In genomic region chr2:216078776-216079175, GRCh38 we compare ENCODE assay signal across 1 cellular context.
TF ChIP-seq lines count a peak whose summit lies in the region.

No MANE protein-coding gene starts in this region.

TF ChIP-seq in HepG2, 621 proteins besides CTCF, POLR2A, EP300 and RAD21 (continued from another document and continues in another):
- TF ChIP-seq, protein P1, sequence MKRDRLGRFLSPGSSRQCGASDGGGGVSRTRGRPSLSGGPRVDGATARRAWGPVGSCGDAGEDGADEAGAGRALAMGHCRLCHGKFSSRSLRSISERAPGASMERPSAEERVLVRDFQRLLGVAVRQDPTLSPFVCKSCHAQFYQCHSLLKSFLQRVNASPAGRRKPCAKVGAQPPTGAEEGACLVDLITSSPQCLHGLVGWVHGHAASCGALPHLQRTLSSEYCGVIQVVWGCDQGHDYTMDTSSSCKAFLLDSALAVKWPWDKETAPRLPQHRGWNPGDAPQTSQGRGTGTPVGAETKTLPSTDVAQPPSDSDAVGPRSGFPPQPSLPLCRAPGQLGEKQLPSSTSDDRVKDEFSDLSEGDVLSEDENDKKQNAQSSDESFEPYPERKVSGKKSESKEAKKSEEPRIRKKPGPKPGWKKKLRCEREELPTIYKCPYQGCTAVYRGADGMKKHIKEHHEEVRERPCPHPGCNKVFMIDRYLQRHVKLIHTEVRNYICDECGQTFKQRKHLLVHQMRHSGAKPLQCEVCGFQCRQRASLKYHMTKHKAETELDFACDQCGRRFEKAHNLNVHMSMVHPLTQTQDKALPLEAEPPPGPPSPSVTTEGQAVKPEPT (CRISPR knock-in tag; IDR thresholded peaks at IDR 0.05; ENCODE audit: low read depth) = no peak
- TF ChIP-seq ZSCAN9 (CRISPR knock-in tag; IDR thresholded peaks at IDR 0.05; ENCODE audit: borderline replicate concordance) (peak; percentile 96), ETV6 (CRISPR knock-in tag; conservative IDR thresholded peaks at IDR 0.05) (peak; percentile 64; the same call in 1 of the 2 replicates), ZC3H4 (CRISPR knock-in tag; IDR thresholded peaks at IDR 0.05; ENCODE audit: borderline replicate concordance) (no peak), HNF4G (IDR thresholded peaks at IDR 0.05; ENCODE audit: borderline replicate concordance, low read depth, low read length) (peak; percentile 100), HNF4G (CRISPR knock-in tag; IDR thresholded peaks at IDR 0.05; ENCODE audit: borderline replicate concordance, low read depth) (peak; percentile 100), GATAD2A (CRISPR knock-in tag; IDR thresholded peaks at IDR 0.05) (peak; percentile 100), ISL2 (CRISPR knock-in tag; IDR thresholded peaks at IDR 0.05) (peak; percentile 89), DBP (CRISPR knock-in tag; IDR thresholded peaks at IDR 0.05; ENCODE audit: not compliant biosample characterization) (peak; percentile 91), MYPOP (CRISPR knock-in tag; IDR thresholded peaks at IDR 0.05) (peak; percentile 62; the same call in 1 of the 2 replicates), KLF13 (CRISPR knock-in tag; IDR thresholded peaks at IDR 0.05) (no peak), PPARG (CRISPR knock-in tag; conservative IDR thresholded peaks at IDR 0.05) (peak; percentile 98), HIC2 (CRISPR knock-in tag; IDR thresholded peaks at IDR 0.05; ENCODE audit: low read depth) (no peak), ZEB1 (IDR thresholded peaks at IDR 0.05; ENCODE audit: insufficient replicate concordance, low read depth) (peak; percentile 87), TFE3 (CRISPR knock-in tag; IDR thresholded peaks at IDR 0.05) (peak; percentile 83), HNRNPLL (IDR thresholded peaks at IDR 0.05; ENCODE audit: low read depth, low read length, poor library complexity, severe bottlenecking) (no peak), GATA4 (IDR thresholded peaks at IDR 0.05; ENCODE audit: borderline replicate concordance, low read depth) (no peak), ZBTB7A (CRISPR knock-in tag; IDR thresholded peaks at IDR 0.05) (no peak), ARNTL (CRISPR knock-in tag; IDR thresholded peaks at IDR 0.05) (peak; percentile 87), RXRA (CRISPR knock-in tag; IDR thresholded peaks at IDR 0.05) (no peak), ZBTB20 (CRISPR knock-in tag; IDR thresholded peaks at IDR 0.05; ENCODE audit: borderline replicate concordance, low read depth) (peak; percentile 82), ZFAT (CRISPR knock-in tag; conservative IDR thresholded peaks at IDR 0.05) (peak; percentile 98), AHR (CRISPR knock-in tag; IDR thresholded peaks at IDR 0.05) (no peak; the same call in 1 of the 2 replicates), CBX1 (IDR thresholded peaks at IDR 0.05; ENCODE audit: low read depth) (no peak), ZSCAN5A (CRISPR knock-in tag; IDR thresholded peaks at IDR 0.05; ENCODE audit: borderline replicate concordance) (peak; percentile 92; the same call in 1 of the 2 replicates), MIER3 (CRISPR knock-in tag; IDR thresholded peaks at IDR 0.05; ENCODE audit: borderline replicate concordance) (peak; percentile 100), ZNF264 (CRISPR knock-in tag; IDR thresholded peaks at IDR 0.05) (peak; percentile 85)
- TF ChIP-seq, protein P2, sequence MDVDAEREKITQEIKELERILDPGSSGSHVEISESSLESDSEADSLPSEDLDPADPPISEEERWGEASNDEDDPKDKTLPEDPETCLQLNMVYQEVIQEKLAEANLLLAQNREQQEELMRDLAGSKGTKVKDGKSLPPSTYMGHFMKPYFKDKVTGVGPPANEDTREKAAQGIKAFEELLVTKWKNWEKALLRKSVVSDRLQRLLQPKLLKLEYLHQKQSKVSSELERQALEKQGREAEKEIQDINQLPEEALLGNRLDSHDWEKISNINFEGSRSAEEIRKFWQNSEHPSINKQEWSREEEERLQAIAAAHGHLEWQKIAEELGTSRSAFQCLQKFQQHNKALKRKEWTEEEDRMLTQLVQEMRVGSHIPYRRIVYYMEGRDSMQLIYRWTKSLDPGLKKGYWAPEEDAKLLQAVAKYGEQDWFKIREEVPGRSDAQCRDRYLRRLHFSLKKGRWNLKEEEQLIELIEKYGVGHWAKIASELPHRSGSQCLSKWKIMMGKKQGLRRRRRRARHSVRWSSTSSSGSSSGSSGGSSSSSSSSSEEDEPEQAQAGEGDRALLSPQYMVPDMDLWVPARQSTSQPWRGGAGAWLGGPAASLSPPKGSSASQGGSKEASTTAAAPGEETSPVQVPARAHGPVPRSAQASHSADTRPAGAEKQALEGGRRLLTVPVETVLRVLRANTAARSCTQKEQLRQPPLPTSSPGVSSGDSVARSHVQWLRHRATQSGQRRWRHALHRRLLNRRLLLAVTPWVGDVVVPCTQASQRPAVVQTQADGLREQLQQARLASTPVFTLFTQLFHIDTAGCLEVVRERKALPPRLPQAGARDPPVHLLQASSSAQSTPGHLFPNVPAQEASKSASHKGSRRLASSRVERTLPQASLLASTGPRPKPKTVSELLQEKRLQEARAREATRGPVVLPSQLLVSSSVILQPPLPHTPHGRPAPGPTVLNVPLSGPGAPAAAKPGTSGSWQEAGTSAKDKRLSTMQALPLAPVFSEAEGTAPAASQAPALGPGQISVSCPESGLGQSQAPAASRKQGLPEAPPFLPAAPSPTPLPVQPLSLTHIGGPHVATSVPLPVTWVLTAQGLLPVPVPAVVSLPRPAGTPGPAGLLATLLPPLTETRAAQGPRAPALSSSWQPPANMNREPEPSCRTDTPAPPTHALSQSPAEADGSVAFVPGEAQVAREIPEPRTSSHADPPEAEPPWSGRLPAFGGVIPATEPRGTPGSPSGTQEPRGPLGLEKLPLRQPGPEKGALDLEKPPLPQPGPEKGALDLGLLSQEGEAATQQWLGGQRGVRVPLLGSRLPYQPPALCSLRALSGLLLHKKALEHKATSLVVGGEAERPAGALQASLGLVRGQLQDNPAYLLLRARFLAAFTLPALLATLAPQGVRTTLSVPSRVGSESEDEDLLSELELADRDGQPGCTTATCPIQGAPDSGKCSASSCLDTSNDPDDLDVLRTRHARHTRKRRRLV (CRISPR knock-in tag; IDR thresholded peaks at IDR 0.05) = peak; percentile 84
- TF ChIP-seq, protein P3, sequence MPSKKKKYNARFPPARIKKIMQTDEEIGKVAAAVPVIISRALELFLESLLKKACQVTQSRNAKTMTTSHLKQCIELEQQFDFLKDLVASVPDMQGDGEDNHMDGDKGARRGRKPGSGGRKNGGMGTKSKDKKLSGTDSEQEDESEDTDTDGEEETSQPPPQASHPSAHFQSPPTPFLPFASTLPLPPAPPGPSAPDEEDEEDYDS (CRISPR knock-in tag; IDR thresholded peaks at IDR 0.05) = peak; percentile 78
- TF ChIP-seq, protein P4, sequence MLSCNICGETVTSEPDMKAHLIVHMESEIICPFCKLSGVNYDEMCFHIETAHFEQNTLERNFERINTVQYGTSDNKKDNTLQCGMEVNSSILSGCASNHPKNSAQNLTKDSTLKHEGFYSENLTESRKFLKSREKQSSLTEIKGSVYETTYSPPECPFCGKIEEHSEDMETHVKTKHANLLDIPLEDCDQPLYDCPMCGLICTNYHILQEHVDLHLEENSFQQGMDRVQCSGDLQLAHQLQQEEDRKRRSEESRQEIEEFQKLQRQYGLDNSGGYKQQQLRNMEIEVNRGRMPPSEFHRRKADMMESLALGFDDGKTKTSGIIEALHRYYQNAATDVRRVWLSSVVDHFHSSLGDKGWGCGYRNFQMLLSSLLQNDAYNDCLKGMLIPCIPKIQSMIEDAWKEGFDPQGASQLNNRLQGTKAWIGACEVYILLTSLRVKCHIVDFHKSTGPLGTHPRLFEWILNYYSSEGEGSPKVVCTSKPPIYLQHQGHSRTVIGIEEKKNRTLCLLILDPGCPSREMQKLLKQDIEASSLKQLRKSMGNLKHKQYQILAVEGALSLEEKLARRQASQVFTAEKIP (CRISPR knock-in tag; IDR thresholded peaks at IDR 0.05; ENCODE audit: borderline replicate concordance) = no peak
- TF ChIP-seq, protein P5, sequence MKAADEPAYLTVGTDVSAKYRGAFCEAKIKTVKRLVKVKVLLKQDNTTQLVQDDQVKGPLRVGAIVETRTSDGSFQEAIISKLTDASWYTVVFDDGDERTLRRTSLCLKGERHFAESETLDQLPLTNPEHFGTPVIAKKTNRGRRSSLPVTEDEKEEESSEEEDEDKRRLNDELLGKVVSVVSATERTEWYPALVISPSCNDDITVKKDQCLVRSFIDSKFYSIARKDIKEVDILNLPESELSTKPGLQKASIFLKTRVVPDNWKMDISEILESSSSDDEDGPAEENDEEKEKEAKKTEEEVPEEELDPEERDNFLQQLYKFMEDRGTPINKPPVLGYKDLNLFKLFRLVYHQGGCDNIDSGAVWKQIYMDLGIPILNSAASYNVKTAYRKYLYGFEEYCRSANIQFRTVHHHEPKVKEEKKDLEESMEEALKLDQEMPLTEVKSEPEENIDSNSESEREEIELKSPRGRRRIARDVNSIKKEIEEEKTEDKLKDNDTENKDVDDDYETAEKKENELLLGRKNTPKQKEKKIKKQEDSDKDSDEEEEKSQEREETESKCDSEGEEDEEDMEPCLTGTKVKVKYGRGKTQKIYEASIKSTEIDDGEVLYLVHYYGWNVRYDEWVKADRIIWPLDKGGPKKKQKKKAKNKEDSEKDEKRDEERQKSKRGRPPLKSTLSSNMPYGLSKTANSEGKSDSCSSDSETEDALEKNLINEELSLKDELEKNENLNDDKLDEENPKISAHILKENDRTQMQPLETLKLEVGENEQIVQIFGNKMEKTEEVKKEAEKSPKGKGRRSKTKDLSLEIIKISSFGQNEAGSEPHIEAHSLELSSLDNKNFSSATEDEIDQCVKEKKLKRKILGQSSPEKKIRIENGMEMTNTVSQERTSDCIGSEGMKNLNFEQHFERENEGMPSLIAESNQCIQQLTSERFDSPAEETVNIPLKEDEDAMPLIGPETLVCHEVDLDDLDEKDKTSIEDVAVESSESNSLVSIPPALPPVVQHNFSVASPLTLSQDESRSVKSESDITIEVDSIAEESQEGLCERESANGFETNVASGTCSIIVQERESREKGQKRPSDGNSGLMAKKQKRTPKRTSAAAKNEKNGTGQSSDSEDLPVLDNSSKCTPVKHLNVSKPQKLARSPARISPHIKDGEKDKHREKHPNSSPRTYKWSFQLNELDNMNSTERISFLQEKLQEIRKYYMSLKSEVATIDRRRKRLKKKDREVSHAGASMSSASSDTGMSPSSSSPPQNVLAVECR (CRISPR knock-in tag; IDR thresholded peaks at IDR 0.05; ENCODE audit: borderline replicate concordance) = peak; percentile 53; the same call in 1 of the 2 replicates
